1 cellular context compared by ENCODE assay signal in genomic region chr11:125263268-125263790, GRCh38.
A peak's percentile ranks its signal among the peaks of the same experiment; 100 is the strongest.
TF ChIP-seq lines count a peak whose summit lies in the region.

No MANE protein-coding gene starts in this region.

TF ChIP-seq in H1, 55 proteins besides CTCF, POLR2A, EP300 and RAD21 (continued from another document):
- peak; percentile 98 for TF ChIP-seq MAX (IDR thresholded peaks at IDR 0.05)
- peak; percentile 99 for TF ChIP-seq E2F6 (IDR thresholded peaks at IDR 0.05)
- no peak for TF ChIP-seq RNF2 (IDR thresholded peaks at IDR 0.05; ENCODE audit: borderline replicate concordance, low read depth, low read length, missing control alignments, poor library complexity, severe bottlenecking)
- TF ChIP-seq HDAC2 (IDR thresholded peaks at IDR 0.05; ENCODE audit: borderline replicate concordance in 1 of 2, low read depth in 2 of 2, low read length in 2 of 2), result 0 out of 4 replicates have a peak, but pooled peaks of 1 of the 2 experiments have one; percentile 86
- TF ChIP-seq TEAD4 (IDR thresholded peaks at IDR 0.05; ENCODE audit: low read depth, low read length), result peak; percentile 94
- no peak for TF ChIP-seq NRF1 (IDR thresholded peaks at IDR 0.05; ENCODE audit: low read depth, low read length)
- peak; percentile 46; the same call in 1 of the 2 replicates for TF ChIP-seq KDM1A (IDR thresholded peaks at IDR 0.05; ENCODE audit: borderline replicate concordance, low read length)
- TF ChIP-seq SP1 (IDR thresholded peaks at IDR 0.05; ENCODE audit: low read depth, low read length), result peak; percentile 73; the same call in 1 of the 2 replicates
- peak; percentile 85 to 93; a peak in 3 of 4 replicates for TF ChIP-seq SIN3A (conservative IDR thresholded peaks at IDR 0.05 in 1 of 2, IDR thresholded peaks at IDR 0.05 in 1 of 2; ENCODE audit: low read depth in 1 of 2, low read length in 2 of 2)
- TF ChIP-seq RBBP5 (IDR thresholded peaks at IDR 0.05; ENCODE audit: borderline replicate concordance, low read depth, low read length), result peak; percentile 72
- TF ChIP-seq ASH2L (IDR thresholded peaks at IDR 0.05; ENCODE audit: low read length), result peak; percentile 64
- TF ChIP-seq GABPA (IDR thresholded peaks at IDR 0.05; ENCODE audit: borderline replicate concordance, insufficient read depth, low read length), result no peak
- TF ChIP-seq YY1 (IDR thresholded peaks at IDR 0.05; ENCODE audit: low read depth, low read length), result peak; percentile 51; the same call in 1 of the 2 replicates
- no peak for TF ChIP-seq CHD7 (IDR thresholded peaks at IDR 0.05; ENCODE audit: insufficient replicate concordance, low read length)
- peak; percentile 99 for TF ChIP-seq TCF12 (IDR thresholded peaks at IDR 0.05; ENCODE audit: low read depth, low read length)
- TF ChIP-seq POLR2AphosphoS5 (IDR thresholded peaks at IDR 0.05; ENCODE audit: low read depth, low read length), result no peak
